Comparison of ENCODE assay signal across 15 cellular contexts in the genomic region with DNA sequence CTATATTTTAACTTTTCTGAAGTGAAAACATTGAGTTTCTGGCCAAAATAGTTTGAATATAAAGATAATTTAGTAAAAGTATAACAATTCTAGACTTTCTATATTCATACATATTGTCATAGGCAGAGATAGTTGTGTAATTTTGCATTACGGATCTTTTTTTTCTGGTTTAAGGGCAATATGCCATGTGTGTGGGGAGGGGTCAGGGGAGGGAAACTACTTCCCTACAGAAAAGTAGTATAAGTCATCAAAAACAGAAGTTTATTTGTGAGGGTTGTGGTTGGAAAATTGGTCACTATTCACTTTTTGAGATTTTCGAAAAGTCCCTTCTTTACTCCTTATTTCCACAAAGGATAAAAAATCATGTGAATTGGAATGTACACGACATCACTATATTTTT.
"Had no signal": no experiment of that assay in that cellular context is flagged by ENCODE, and none has a peak within 500 bp of the region (broad histone marks: within the 10 kb centered on the region; RNA-seq: fewer than 3 reads in every experiment).

No MANE protein-coding gene starts in this region.

- H3K4me3 ChIP-seq: esophagus muscularis mucosa, gastrocnemius medialis, heart right ventricle, mucosa of descending colon had no signal

- ATAC-seq: effector memory CD8-positive, alpha-beta T cell; gastrocnemius medialis; heart right ventricle; mucosa of descending colon; natural killer cell; right cardiac atrium had no signal

- H3K4me3 Mint-ChIP-seq: effector memory CD8-positive, alpha-beta T cell; natural killer cell; neural crest cell had no signal

- H3K27me3 ChIP-seq: esophagus muscularis mucosa, gastrocnemius medialis, heart right ventricle had no signal

- H3K27ac Mint-ChIP-seq: effector memory CD8-positive, alpha-beta T cell; natural killer cell had no signal

- DNase-seq: effector memory CD8-positive, alpha-beta T cell; gastrocnemius medialis; heart right ventricle; hypothalamus; kidney glomerular epithelial cell; mammary epithelial cell; natural killer cell; small intestine; stimulated activated CD4-positive, alpha-beta T cell treated with anti-CD3 and anti-CD28 coated beads, Interleukin-12 subunit alpha, Interleukin-12 subunit beta, amount 100 ng/mL, for 4 hours; stimulated activated naive CD4-positive, alpha-beta T cell treated with Interleukin-2 at 50 U/mL for 16 hours had no signal

- H3K27ac ChIP-seq: epithelial cell of prostate, esophagus muscularis mucosa, gastrocnemius medialis, heart right ventricle had no signal

- H3K4me1 Mint-ChIP-seq: natural killer cell had no signal
